ENCODE assay signal across 1 cellular context in the genomic region with DNA sequence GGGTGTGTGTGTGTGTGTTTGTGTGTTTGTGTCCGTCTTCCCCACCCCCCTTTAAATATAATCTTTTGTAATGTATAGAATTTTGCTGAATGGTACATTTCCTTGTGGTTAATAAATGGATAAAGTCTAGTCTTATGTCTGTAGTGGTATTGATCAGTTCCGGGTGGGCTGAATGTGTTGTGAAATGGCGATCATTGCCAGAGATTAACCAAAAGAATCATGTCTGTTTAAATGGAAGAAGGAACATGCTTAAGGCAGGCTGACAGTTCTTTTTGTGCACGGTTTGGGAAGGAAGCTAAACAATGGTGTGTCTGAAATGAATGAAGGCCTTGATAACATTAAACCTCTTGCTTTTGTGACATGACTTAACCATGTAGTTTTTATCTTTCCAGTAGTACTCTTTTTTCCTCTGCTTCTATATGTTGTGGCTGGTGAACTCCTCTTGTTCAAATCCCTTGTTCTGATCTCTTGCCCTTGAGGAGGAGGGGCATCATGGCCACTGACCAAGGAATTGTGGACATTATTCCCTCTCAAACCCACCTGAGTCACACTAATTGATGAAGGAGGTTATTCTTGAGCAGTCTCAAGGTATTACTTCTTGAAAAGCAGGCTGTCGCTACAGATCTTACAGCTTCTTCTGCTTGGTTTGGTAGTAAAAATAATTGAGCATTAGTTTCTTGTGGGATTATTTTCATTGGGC.
TF ChIP-seq lines count a peak whose summit lies in the region.

No MANE protein-coding gene starts in this region.

TF ChIP-seq in HepG2, 621 proteins besides CTCF, POLR2A, EP300 and RAD21 (continued from another document and continues in another):
- TF ChIP-seq, protein P1, sequence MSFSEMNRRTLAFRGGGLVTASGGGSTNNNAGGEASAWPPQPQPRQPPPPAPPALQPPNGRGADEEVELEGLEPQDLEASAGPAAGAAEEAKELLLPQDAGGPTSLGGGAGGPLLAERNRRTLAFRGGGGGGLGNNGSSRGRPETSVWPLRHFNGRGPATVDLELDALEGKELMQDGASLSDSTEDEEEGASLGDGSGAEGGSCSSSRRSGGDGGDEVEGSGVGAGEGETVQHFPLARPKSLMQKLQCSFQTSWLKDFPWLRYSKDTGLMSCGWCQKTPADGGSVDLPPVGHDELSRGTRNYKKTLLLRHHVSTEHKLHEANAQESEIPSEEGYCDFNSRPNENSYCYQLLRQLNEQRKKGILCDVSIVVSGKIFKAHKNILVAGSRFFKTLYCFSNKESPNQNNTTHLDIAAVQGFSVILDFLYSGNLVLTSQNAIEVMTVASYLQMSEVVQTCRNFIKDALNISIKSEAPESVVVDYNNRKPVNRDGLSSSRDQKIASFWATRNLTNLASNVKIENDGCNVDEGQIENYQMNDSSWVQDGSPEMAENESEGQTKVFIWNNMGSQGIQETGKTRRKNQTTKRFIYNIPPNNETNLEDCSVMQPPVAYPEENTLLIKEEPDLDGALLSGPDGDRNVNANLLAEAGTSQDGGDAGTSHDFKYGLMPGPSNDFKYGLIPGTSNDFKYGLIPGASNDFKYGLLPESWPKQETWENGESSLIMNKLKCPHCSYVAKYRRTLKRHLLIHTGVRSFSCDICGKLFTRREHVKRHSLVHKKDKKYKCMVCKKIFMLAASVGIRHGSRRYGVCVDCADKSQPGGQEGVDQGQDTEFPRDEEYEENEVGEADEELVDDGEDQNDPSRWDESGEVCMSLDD (CRISPR knock-in tag; IDR thresholded peaks at IDR 0.05; ENCODE audit: borderline replicate concordance): no peak
- TF ChIP-seq, protein P2, sequence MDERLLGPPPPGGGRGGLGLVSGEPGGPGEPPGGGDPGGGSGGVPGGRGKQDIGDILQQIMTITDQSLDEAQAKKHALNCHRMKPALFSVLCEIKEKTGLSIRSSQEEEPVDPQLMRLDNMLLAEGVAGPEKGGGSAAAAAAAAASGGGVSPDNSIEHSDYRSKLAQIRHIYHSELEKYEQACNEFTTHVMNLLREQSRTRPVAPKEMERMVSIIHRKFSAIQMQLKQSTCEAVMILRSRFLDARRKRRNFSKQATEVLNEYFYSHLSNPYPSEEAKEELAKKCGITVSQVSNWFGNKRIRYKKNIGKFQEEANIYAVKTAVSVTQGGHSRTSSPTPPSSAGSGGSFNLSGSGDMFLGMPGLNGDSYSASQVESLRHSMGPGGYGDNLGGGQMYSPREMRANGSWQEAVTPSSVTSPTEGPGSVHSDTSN (CRISPR knock-in tag; IDR thresholded peaks at IDR 0.05): no peak
- TF ChIP-seq RXRB (CRISPR knock-in tag; IDR thresholded peaks at IDR 0.05; ENCODE audit: borderline replicate concordance): 0 out of 2 replicates have a peak, but pooled peaks have one; percentile 9
- TF ChIP-seq, protein P3, sequence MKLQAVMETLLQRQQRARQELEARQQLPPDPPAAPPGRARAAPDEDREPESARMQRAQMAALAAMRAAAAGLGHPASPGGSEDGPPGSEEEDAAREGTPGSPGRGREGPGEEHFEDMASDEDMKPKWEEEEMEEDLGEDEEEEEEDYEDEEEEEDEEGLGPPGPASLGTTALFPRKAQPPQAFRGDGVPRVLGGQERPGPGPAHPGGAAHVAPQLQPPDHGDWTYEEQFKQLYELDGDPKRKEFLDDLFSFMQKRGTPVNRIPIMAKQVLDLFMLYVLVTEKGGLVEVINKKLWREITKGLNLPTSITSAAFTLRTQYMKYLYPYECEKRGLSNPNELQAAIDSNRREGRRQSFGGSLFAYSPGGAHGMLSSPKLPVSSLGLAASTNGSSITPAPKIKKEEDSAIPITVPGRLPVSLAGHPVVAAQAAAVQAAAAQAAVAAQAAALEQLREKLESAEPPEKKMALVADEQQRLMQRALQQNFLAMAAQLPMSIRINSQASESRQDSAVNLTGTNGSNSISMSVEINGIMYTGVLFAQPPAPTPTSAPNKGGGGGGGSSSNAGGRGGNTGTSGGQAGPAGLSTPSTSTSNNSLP (IDR thresholded peaks at IDR 0.05; ENCODE audit: low read depth, low read length): peak; percentile 29; the same call in 1 of the 2 replicates
- no peak for TF ChIP-seq FOXJ3 (CRISPR knock-in tag; IDR thresholded peaks at IDR 0.05; ENCODE audit: borderline replicate concordance)
- TF ChIP-seq ZFP82 (CRISPR knock-in tag; IDR thresholded peaks at IDR 0.05; ENCODE audit: borderline replicate concordance): no peak
- TF ChIP-seq KAT8 (CRISPR knock-in tag; IDR thresholded peaks at IDR 0.05): peak; percentile 15; the same call in 1 of the 2 replicates
- TF ChIP-seq SP5 (CRISPR knock-in tag; IDR thresholded peaks at IDR 0.05; ENCODE audit: borderline replicate concordance, low read depth): 0 out of 2 replicates have a peak, but pooled peaks have one; percentile 6
- TF ChIP-seq ETV5 (CRISPR knock-in tag; IDR thresholded peaks at IDR 0.05; ENCODE audit: borderline replicate concordance): peak; percentile 55; the same call in 1 of the 2 replicates
- TF ChIP-seq, protein P4, sequence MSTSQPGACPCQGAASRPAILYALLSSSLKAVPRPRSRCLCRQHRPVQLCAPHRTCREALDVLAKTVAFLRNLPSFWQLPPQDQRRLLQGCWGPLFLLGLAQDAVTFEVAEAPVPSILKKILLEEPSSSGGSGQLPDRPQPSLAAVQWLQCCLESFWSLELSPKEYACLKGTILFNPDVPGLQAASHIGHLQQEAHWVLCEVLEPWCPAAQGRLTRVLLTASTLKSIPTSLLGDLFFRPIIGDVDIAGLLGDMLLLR (CRISPR knock-in tag; IDR thresholded peaks at IDR 0.05): no peak
- TF ChIP-seq TARDBP (CRISPR knock-in tag; IDR thresholded peaks at IDR 0.05): 0 out of 2 replicates have a peak, but pooled peaks have one; percentile 12
- TF ChIP-seq GATAD2A (CRISPR knock-in tag; IDR thresholded peaks at IDR 0.05): peak; percentile 30; the same call in 1 of the 2 replicates
- TF ChIP-seq ZNF747 (CRISPR knock-in tag; IDR thresholded peaks at IDR 0.05; ENCODE audit: borderline replicate concordance): no peak
- TF ChIP-seq NR2F2 (IDR thresholded peaks at IDR 0.05; ENCODE audit: borderline replicate concordance, low read depth): no peak
- TF ChIP-seq, protein P5, sequence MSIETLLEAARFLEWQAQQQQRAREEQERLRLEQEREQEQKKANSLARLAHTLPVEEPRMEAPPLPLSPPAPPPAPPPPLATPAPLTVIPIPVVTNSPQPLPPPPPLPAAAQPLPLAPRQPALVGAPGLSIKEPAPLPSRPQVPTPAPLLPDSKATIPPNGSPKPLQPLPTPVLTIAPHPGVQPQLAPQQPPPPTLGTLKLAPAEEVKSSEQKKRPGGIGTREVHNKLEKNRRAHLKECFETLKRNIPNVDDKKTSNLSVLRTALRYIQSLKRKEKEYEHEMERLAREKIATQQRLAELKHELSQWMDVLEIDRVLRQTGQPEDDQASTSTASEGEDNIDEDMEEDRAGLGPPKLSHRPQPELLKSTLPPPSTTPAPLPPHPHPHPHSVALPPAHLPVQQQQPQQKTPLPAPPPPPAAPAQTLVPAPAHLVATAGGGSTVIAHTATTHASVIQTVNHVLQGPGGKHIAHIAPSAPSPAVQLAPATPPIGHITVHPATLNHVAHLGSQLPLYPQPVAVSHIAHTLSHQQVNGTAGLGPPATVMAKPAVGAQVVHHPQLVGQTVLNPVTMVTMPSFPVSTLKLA (IDR thresholded peaks at IDR 0.05): no peak
- TF ChIP-seq JARID2 (CRISPR knock-in tag; IDR thresholded peaks at IDR 0.05; ENCODE audit: insufficient replicate concordance): no peak
- TF ChIP-seq, protein P6, sequence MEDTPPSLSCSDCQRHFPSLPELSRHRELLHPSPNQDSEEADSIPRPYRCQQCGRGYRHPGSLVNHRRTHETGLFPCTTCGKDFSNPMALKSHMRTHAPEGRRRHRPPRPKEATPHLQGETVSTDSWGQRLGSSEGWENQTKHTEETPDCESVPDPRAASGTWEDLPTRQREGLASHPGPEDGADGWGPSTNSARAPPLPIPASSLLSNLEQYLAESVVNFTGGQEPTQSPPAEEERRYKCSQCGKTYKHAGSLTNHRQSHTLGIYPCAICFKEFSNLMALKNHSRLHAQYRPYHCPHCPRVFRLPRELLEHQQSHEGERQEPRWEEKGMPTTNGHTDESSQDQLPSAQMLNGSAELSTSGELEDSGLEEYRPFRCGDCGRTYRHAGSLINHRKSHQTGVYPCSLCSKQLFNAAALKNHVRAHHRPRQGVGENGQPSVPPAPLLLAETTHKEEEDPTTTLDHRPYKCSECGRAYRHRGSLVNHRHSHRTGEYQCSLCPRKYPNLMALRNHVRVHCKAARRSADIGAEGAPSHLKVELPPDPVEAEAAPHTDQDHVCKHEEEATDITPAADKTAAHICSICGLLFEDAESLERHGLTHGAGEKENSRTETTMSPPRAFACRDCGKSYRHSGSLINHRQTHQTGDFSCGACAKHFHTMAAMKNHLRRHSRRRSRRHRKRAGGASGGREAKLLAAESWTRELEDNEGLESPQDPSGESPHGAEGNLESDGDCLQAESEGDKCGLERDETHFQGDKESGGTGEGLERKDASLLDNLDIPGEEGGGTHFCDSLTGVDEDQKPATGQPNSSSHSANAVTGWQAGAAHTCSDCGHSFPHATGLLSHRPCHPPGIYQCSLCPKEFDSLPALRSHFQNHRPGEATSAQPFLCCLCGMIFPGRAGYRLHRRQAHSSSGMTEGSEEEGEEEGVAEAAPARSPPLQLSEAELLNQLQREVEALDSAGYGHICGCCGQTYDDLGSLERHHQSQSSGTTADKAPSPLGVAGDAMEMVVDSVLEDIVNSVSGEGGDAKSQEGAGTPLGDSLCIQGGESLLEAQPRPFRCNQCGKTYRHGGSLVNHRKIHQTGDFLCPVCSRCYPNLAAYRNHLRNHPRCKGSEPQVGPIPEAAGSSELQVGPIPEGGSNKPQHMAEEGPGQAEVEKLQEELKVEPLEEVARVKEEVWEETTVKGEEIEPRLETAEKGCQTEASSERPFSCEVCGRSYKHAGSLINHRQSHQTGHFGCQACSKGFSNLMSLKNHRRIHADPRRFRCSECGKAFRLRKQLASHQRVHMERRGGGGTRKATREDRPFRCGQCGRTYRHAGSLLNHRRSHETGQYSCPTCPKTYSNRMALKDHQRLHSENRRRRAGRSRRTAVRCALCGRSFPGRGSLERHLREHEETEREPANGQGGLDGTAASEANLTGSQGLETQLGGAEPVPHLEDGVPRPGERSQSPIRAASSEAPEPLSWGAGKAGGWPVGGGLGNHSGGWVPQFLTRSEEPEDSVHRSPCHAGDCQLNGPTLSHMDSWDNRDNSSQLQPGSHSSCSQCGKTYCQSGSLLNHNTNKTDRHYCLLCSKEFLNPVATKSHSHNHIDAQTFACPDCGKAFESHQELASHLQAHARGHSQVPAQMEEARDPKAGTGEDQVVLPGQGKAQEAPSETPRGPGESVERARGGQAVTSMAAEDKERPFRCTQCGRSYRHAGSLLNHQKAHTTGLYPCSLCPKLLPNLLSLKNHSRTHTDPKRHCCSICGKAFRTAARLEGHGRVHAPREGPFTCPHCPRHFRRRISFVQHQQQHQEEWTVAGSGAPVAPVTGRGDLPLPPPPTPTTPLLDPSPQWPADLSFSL (CRISPR knock-in tag; IDR thresholded peaks at IDR 0.05): peak; percentile 85
- peak; percentile 62 to 63; a peak in 3 of 4 replicates for TF ChIP-seq MAFK (conservative IDR thresholded peaks at IDR 0.05 in 1 of 2, IDR thresholded peaks at IDR 0.05 in 1 of 2; ENCODE audit: low read length in 2 of 2)
- TF ChIP-seq TSC22D2 (CRISPR knock-in tag; IDR thresholded peaks at IDR 0.05; ENCODE audit: borderline replicate concordance): no peak
- TF ChIP-seq, protein P7, sequence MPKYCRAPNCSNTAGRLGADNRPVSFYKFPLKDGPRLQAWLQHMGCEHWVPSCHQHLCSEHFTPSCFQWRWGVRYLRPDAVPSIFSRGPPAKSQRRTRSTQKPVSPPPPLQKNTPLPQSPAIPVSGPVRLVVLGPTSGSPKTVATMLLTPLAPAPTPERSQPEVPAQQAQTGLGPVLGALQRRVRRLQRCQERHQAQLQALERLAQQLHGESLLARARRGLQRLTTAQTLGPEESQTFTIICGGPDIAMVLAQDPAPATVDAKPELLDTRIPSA (CRISPR knock-in tag; IDR thresholded peaks at IDR 0.05; ENCODE audit: borderline replicate concordance): no peak
- TF ChIP-seq, protein P8, sequence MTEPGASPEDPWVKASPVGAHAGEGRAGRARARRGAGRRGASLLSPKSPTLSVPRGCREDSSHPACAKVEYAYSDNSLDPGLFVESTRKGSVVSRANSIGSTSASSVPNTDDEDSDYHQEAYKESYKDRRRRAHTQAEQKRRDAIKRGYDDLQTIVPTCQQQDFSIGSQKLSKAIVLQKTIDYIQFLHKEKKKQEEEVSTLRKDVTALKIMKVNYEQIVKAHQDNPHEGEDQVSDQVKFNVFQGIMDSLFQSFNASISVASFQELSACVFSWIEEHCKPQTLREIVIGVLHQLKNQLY (CRISPR knock-in tag; IDR thresholded peaks at IDR 0.05): no peak
- TF ChIP-seq, protein P9, sequence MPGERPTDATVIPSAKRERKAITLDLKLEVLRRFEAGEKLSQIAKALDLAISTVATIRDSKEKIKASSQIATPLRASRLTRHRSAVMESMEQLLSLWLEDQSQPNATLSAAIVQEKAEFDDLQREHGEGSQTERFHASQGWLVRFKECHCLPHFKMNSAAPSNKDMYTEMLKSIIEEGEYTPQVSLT (CRISPR knock-in tag; IDR thresholded peaks at IDR 0.05; ENCODE audit: borderline replicate concordance, low read depth): no peak
- TF ChIP-seq ZFP37 (CRISPR knock-in tag; IDR thresholded peaks at IDR 0.05; ENCODE audit: borderline replicate concordance): no peak
- no peak for TF ChIP-seq ZNF614 (CRISPR knock-in tag; IDR thresholded peaks at IDR 0.05; ENCODE audit: borderline replicate concordance)
- TF ChIP-seq SNRNP70 (IDR thresholded peaks at IDR 0.05; ENCODE audit: low read depth, low read length): no peak
- TF ChIP-seq TBP (CRISPR knock-in tag; IDR thresholded peaks at IDR 0.05): no peak
- TF ChIP-seq, protein P10, sequence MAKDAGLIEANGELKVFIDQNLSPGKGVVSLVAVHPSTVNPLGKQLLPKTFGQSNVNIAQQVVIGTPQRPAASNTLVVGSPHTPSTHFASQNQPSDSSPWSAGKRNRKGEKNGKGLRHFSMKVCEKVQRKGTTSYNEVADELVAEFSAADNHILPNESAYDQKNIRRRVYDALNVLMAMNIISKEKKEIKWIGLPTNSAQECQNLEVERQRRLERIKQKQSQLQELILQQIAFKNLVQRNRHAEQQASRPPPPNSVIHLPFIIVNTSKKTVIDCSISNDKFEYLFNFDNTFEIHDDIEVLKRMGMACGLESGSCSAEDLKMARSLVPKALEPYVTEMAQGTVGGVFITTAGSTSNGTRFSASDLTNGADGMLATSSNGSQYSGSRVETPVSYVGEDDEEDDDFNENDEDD (CRISPR knock-in tag; IDR thresholded peaks at IDR 0.05; ENCODE audit: borderline replicate concordance): no peak
- TF ChIP-seq, protein P11, sequence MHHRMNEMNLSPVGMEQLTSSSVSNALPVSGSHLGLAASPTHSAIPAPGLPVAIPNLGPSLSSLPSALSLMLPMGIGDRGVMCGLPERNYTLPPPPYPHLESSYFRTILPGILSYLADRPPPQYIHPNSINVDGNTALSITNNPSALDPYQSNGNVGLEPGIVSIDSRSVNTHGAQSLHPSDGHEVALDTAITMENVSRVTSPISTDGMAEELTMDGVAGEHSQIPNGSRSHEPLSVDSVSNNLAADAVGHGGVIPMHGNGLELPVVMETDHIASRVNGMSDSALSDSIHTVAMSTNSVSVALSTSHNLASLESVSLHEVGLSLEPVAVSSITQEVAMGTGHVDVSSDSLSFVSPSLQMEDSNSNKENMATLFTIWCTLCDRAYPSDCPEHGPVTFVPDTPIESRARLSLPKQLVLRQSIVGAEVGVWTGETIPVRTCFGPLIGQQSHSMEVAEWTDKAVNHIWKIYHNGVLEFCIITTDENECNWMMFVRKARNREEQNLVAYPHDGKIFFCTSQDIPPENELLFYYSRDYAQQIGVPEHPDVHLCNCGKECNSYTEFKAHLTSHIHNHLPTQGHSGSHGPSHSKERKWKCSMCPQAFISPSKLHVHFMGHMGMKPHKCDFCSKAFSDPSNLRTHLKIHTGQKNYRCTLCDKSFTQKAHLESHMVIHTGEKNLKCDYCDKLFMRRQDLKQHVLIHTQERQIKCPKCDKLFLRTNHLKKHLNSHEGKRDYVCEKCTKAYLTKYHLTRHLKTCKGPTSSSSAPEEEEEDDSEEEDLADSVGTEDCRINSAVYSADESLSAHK (CRISPR knock-in tag; IDR thresholded peaks at IDR 0.05; ENCODE audit: borderline replicate concordance): no peak
